ENCODE assay signal across 16 cellular contexts in genomic region chr9:5922192-5922591, GRCh38. TPM values are rescaled to one million over a fixed set of nuclear protein-coding genes. Genes with fewer than 3 reads are reported as not detected.
DNase-seq lines count a peak whose midpoint lies in the region; ATAC-seq, FAIRE-seq and TF ChIP-seq lines count a peak whose summit lies in the region.
"Had no signal": no experiment of that assay in that cellular context is flagged by ENCODE, and none has a peak within 500 bp of the region (broad histone marks: within the 10 kb centered on the region; RNA-seq: fewer than 3 reads in every experiment).

No MANE protein-coding gene starts in this region.

- no peaks in the 10 kb centered on the region for H3K27me3 Mint-ChIP-seq in activated CD8-positive, alpha-beta memory T cell treated with anti-CD3 and anti-CD28 coated beads, Interleukin-2, amount 10 ng/mL, durations not matched to agents 7 days and 5 days
- H3K27me3 Mint-ChIP-seq in natural killer cell (ENCODE audit: low read depth in 2 of 2) = no peaks in the 10 kb centered on the region
- no peaks in the 10 kb centered on the region for H3K27me3 Mint-ChIP-seq in GM23338 (ENCODE audit: insufficient read depth, low read depth, poor library complexity)

- no peaks in the 10 kb centered on the region for H3K9me3 Mint-ChIP-seq in activated CD8-positive, alpha-beta memory T cell treated with anti-CD3 and anti-CD28 coated beads, Interleukin-2, amount 10 ng/mL, durations not matched to agents 7 days and 5 days (ENCODE audit: low read depth)
- H3K9me3 Mint-ChIP-seq in natural killer cell (no peaks in the 10 kb centered on the region), GM23338 (no peaks in the 10 kb centered on the region)

- no peak overlapping the region for H2AFZ ChIP-seq in GM23338

- no peaks in the 10 kb centered on the region for H3K9me2 ChIP-seq in GM23338 (ENCODE audit: insufficient read depth)

- no peaks in the 10 kb centered on the region for H3K4me1 ChIP-seq in GM23338 (ENCODE audit: insufficient read depth)
- H3K4me1 ChIP-seq: gastrocnemius medialis had no signal

- peak; percentile 6 for ATAC-seq in activated CD8-positive, alpha-beta memory T cell treated with anti-CD3 and anti-CD28 coated beads, Interleukin-2, amount 10 ng/mL, durations not matched to agents 7 days and 5 days
- peak; percentile 39 for ATAC-seq in GM21619 (IDR thresholded peaks at IDR 0.05; ENCODE audit: unreplicated experiment)
- peak; percentile 88 to 93 (median 89) for ATAC-seq in natural killer cell
- no peak for ATAC-seq in GM23338
- no peak for ATAC-seq in HG03025 (IDR thresholded peaks at IDR 0.05; ENCODE audit: low FRiP score, unreplicated experiment)
- ATAC-seq: gastrocnemius medialis had no signal

- H3K36me3 Mint-ChIP-seq in activated CD8-positive, alpha-beta memory T cell treated with anti-CD3 and anti-CD28 coated beads, Interleukin-2, amount 10 ng/mL, durations not matched to agents 7 days and 5 days = peaks cover 40% of the 10 kb centered on the region
- H3K36me3 Mint-ChIP-seq in natural killer cell (peaks cover 20% of the 10 kb centered on the region), GM23338 (ENCODE audit: low read depth) (peaks cover 6% of the 10 kb centered on the region; the same call in 1 of the 3 replicates)

- CTCF ChIA-PET in activated CD8-positive, alpha-beta memory T cell treated with anti-CD3 and anti-CD28 coated beads, Interleukin-2, amount 10 ng/mL, durations not matched to agents 7 days and 5 days (lab: Charles Lee) = interaction anchor here (0.8 to 2.1 kb wide), 3 partner anchors 10 to 36 kb away, joined by 3 to 9 read pairs (median 3); no protein-coding TSS in a partner anchor

- H3K27ac Mint-ChIP-seq in activated CD8-positive, alpha-beta memory T cell treated with anti-CD3 and anti-CD28 coated beads, Interleukin-2, amount 10 ng/mL, durations not matched to agents 7 days and 5 days = peak overlapping the region; percentile 7
- H3K27ac Mint-ChIP-seq in natural killer cell (peak overlapping the region; percentile 77 to 81), GM23338 (no peak overlapping the region)

- no peaks in the 10 kb centered on the region for H3K79me2 ChIP-seq in GM23338 (replicated peaks; ENCODE audit: insufficient read depth)

- H3K4me2 ChIP-seq in GM23338 = no peak overlapping the region

- peaks cover 16% of the 10 kb centered on the region for H3K4me1 Mint-ChIP-seq in activated CD8-positive, alpha-beta memory T cell treated with anti-CD3 and anti-CD28 coated beads, Interleukin-2, amount 10 ng/mL, durations not matched to agents 7 days and 5 days
- H3K4me1 Mint-ChIP-seq in natural killer cell = peaks cover 45 to 46% of the 10 kb centered on the region in 2 donors
- H3K4me1 Mint-ChIP-seq in GM23338 = no peaks in the 10 kb centered on the region

- H3F3A ChIP-seq in GM23338 (replicated peaks; ENCODE audit: low read depth) = no peaks in the 10 kb centered on the region

- H3K27me3 ChIP-seq in GM23338 (ENCODE audit: insufficient read depth) = no peaks in the 10 kb centered on the region
- H3K27me3 ChIP-seq: gastrocnemius medialis, upper lobe of left lung had no signal

- H3K36me3 ChIP-seq in GM23338 (ENCODE audit: insufficient read depth) = no peaks in the 10 kb centered on the region; the same call in 1 of the 2 replicates

- peak; percentile 71 for FAIRE-seq in RCC 7860 (lab: Jason Lieb, UNC)
- FAIRE-seq: D721Med, keratinocyte had no signal

- no peak for DNase-seq in activated CD8-positive, alpha-beta memory T cell treated with anti-CD3 and anti-CD28 coated beads, Interleukin-2, amount 10 ng/mL, durations not matched to agents 7 days and 5 days
- no peak for DNase-seq in activated CD8-positive, alpha-beta memory T cell treated with anti-CD3 and anti-CD28 coated beads for 24 hours
- DNase-seq in RCC 7860 (ENCODE audit: low spot score) (peak; percentile 14), natural killer cell (peak; percentile 20), GM23338 (ENCODE audit: low spot score) (no peak), GDM1 (lab: John Stamatoyannopoulos, UW) (no peak)
- DNase-seq: activated CD4-positive, alpha-beta T cell treated with anti-CD3 and anti-CD28 coated beads, Interleukin-2, amount 50 U/mL, for 1 hour; activated naive CD4-positive, alpha-beta T cell; gastrocnemius medialis; NCI-H187 treated with DMSO at 0.1 percent for 48 hours; NCI-H526 treated with DMSO at 0.1 percent for 48 hours; upper lobe of left lung had no signal

- no peak overlapping the region for H3K27ac ChIP-seq in GM23338 (ENCODE audit: low read depth)
- H3K27ac ChIP-seq: gastrocnemius medialis, upper lobe of left lung had no signal

- TF ChIP-seq CTCF in natural killer cell (IDR thresholded peaks at IDR 0.05) (no peak), GM23338 (conservative IDR thresholded peaks at IDR 0.05; ENCODE audit: low read depth in 2 of 2) (no peak)

- no peaks in the 10 kb centered on the region; the same call in 1 of the 2 replicates for H4K20me1 ChIP-seq in GM23338 (replicated peaks; ENCODE audit: insufficient read depth)

- no peak overlapping the region for H3K4me3 ChIP-seq in GM23338
- H3K4me3 ChIP-seq: gastrocnemius medialis, upper lobe of left lung had no signal

- intact Hi-C loops in natural killer cell (cut with micrococcal nuclease) = loop anchor here (5.0 kb wide), 1 partner anchor 80 kb away; no protein-coding TSS in a partner anchor

- H3K4me3 Mint-ChIP-seq in activated CD8-positive, alpha-beta memory T cell treated with anti-CD3 and anti-CD28 coated beads, Interleukin-2, amount 10 ng/mL, durations not matched to agents 7 days and 5 days = no peak overlapping the region
- H3K4me3 Mint-ChIP-seq in natural killer cell (peak overlapping the region; percentile 76), GM23338 (no peak overlapping the region)

TF ChIP-seq in GM23338, 12 proteins besides CTCF, POLR2A, EP300 and RAD21 (continues in another document):
- TF ChIP-seq ZNF114 (CRISPR knock-in tag; IDR thresholded peaks at IDR 0.05) (no peak), ZNF331 (CRISPR knock-in tag; IDR thresholded peaks at IDR 0.05; ENCODE audit: low read depth) (no peak), STAT1 (IDR thresholded peaks at IDR 0.05; ENCODE audit: unreplicated experiment) (no peak), EZH2 (IDR thresholded peaks at IDR 0.05; ENCODE audit: low read depth, unreplicated experiment) (no peak)
- TF ChIP-seq, protein P1, sequence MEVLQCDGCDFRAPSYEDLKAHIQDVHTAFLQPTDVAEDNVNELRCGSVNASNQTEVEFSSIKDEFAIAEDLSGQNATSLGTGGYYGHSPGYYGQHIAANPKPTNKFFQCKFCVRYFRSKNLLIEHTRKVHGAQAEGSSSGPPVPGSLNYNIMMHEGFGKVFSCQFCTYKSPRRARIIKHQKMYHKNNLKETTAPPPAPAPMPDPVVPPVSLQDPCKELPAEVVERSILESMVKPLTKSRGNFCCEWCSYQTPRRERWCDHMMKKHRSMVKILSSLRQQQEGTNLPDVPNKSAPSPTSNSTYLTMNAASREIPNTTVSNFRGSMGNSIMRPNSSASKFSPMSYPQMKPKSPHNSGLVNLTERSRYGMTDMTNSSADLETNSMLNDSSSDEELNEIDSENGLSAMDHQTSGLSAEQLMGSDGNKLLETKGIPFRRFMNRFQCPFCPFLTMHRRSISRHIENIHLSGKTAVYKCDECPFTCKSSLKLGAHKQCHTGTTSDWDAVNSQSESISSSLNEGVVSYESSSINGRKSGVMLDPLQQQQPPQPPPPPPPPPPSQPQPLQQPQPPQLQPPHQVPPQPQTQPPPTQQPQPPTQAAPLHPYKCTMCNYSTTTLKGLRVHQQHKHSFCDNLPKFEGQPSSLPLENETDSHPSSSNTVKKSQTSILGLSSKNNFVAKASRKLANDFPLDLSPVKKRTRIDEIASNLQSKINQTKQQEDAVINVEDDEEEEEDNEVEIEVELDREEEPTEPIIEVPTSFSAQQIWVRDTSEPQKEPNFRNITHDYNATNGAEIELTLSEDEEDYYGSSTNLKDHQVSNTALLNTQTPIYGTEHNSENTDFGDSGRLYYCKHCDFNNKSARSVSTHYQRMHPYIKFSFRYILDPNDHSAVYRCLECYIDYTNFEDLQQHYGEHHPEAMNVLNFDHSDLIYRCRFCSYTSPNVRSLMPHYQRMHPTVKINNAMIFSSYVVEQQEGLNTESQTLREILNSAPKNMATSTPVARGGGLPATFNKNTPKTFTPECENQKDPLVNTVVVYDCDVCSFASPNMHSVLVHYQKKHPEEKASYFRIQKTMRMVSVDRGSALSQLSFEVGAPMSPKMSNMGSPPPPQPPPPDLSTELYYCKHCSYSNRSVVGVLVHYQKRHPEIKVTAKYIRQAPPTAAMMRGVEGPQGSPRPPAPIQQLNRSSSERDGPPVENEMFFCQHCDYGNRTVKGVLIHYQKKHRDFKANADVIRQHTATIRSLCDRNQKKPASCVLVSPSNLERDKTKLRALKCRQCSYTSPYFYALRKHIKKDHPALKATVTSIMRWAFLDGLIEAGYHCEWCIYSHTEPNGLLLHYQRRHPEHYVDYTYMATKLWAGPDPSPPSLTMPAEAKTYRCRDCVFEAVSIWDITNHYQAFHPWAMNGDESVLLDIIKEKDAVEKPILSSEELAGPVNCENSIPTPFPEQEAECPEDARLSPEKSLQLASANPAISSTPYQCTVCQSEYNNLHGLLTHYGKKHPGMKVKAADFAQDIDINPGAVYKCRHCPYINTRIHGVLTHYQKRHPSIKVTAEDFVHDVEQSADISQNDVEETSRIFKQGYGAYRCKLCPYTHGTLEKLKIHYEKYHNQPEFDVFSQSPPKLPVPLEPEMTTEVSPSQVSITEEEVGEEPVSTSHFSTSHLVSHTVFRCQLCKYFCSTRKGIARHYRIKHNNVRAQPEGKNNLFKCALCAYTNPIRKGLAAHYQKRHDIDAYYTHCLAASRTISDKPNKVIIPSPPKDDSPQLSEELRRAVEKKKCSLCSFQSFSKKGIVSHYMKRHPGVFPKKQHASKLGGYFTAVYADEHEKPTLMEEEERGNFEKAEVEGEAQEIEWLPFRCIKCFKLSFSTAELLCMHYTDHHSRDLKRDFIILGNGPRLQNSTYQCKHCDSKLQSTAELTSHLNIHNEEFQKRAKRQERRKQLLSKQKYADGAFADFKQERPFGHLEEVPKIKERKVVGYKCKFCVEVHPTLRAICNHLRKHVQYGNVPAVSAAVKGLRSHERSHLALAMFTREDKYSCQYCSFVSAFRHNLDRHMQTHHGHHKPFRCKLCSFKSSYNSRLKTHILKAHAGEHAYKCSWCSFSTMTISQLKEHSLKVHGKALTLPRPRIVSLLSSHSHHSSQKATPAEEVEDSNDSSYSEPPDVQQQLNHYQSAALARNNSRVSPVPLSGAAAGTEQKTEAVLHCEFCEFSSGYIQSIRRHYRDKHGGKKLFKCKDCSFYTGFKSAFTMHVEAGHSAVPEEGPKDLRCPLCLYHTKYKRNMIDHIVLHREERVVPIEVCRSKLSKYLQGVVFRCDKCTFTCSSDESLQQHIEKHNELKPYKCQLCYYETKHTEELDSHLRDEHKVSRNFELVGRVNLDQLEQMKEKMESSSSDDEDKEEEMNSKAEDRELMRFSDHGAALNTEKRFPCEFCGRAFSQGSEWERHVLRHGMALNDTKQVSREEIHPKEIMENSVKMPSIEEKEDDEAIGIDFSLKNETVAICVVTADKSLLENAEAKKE (CRISPR knock-in tag; IDR thresholded peaks at IDR 0.05) = no peak

RNA-seq across cellular contexts. Expression of gene MLANA, which starts 31.5 kb away (rescaled TPM):
- not detected for total RNA-seq in activated CD8-positive, alpha-beta memory T cell treated with anti-CD3 and anti-CD28 coated beads, Interleukin-2, amount 10 ng/mL, durations not matched to agents 7 days and 5 days
- not detected for total RNA-seq in natural killer cell
- not detected in 2 replicates for total RNA-seq in GM23338 (2014; rRNA removed; shearing (Covaris generic))
- 0.38 TPM in 1 of 2 replicates, not detected in the other for polyA plus RNA-seq in GM23338 (2016; fragmentation: Nextera tagmentation; extraction: Ambion mirVana)
- total RNA-seq: gastrocnemius medialis, upper lobe of left lung had no signal
- polyA plus RNA-seq: keratinocyte had no signal

Comparison
In these comparisons a context has a peak if more than half of its experiments do, and no peak if none do; other contexts are left out.
1. ATAC-seq: peak in activated CD8-positive, alpha-beta memory T cell treated with anti-CD3 and anti-CD28 coated beads, Interleukin-2, amount 10 ng/mL, durations not matched to agents 7 days and 5 days (single experiment), GM21619 (single experiment) and natural killer cell (3 of 3); none in GM23338 (single experiment) and HG03025 (single experiment).
2. DNase-seq: peak in RCC 7860 (single experiment) and natural killer cell (single experiment); none in activated CD8-positive, alpha-beta memory T cell treated with anti-CD3 and anti-CD28 coated beads, Interleukin-2, amount 10 ng/mL, durations not matched to agents 7 days and 5 days (single experiment), activated CD8-positive, alpha-beta memory T cell treated with anti-CD3 and anti-CD28 coated beads for 24 hours (single experiment), GM23338 (single experiment) and GDM1 (single experiment).